In genomic region chr2:215409331-215410127, GRCh38 we compare ENCODE assay signal across 15 cellular contexts. TPM values are rescaled to one million over a fixed set of nuclear protein-coding genes. Genes with fewer than 3 reads are reported as not detected.
A peak's percentile ranks its signal among the peaks of the same experiment; 100 is the strongest.
DNase-seq lines count a peak whose midpoint lies in the region; ATAC-seq and TF ChIP-seq lines count a peak whose summit lies in the region.
"Had no signal": no experiment of that assay in that cellular context is flagged by ENCODE, and none has a peak within 500 bp of the region (broad histone marks: within the 10 kb centered on the region; RNA-seq: fewer than 3 reads in every experiment).

No MANE protein-coding gene starts in this region.

- H3K4me3 Mint-ChIP-seq in natural killer cell treated with Interleukin-12 subunit alpha and Interleukin-12 subunit beta and Interleukin-15 and Interleukin-18, amount 100 ng/mL, for 72 hours = no peak overlapping the region
- H3K4me3 Mint-ChIP-seq in natural killer cell = no peak overlapping the region
- no peak overlapping the region for H3K4me3 Mint-ChIP-seq in CD4-positive, alpha-beta T cell
- H3K4me3 Mint-ChIP-seq: T-helper 1 cell treated with Interleukin-12 subunit alpha and Interleukin-12 subunit beta and Interleukin-4 antibody, amounts not matched to agents 30 μg/mL and 1 μg/mL, for 36 hours had no signal

- no peak for TF ChIP-seq CTCF in natural killer cell (IDR thresholded peaks at IDR 0.05)
- no peak for TF ChIP-seq CTCF in liver (IDR thresholded peaks at IDR 0.05; ENCODE audit: low read depth, low read length, missing input control)
- no peak for TF ChIP-seq CTCF in tibial artery (IDR thresholded peaks at IDR 0.05)
- TF ChIP-seq CTCF in CD4-positive, alpha-beta T cell (IDR thresholded peaks at IDR 0.05) = no peak

- no peaks in the 10 kb centered on the region for H3K9me3 Mint-ChIP-seq in natural killer cell treated with Interleukin-12 subunit alpha and Interleukin-12 subunit beta and Interleukin-15 and Interleukin-18, amount 100 ng/mL, for 72 hours
- peaks cover 0 to 2% of the 10 kb centered on the region in 2 donors for H3K9me3 Mint-ChIP-seq in natural killer cell
- no peaks in the 10 kb centered on the region for H3K9me3 Mint-ChIP-seq in CD4-positive, alpha-beta T cell
- H3K9me3 Mint-ChIP-seq: activated T-helper 2 cell treated with anti-CD3 and anti-CD28 coated beads, Interferon-gamma antibody, Interleukin-2, Interleukin-4, amounts not matched to agents 10 μg/mL and 5 μg/mL and 100 μg/mL, durations not matched to agents 14 hours and 24 hours and 36 hours; T-helper 1 cell treated with Interleukin-12 subunit alpha and Interleukin-12 subunit beta and Interleukin-4 antibody, amounts not matched to agents 30 μg/mL and 1 μg/mL, for 36 hours had no signal

- CTCF ChIA-PET in CD4-positive, alpha-beta T cell (lab: Charles Lee) = interaction anchor here (0.7 kb wide), 1 partner anchor 13 kb away, joined by 3 read pairs; no protein-coding TSS in a partner anchor

- peaks cover 16% of the 10 kb centered on the region in 2 donors for H3K27me3 Mint-ChIP-seq in natural killer cell treated with Interleukin-12 subunit alpha and Interleukin-12 subunit beta and Interleukin-15 and Interleukin-18, amount 100 ng/mL, for 72 hours
- peaks cover 12 to 18% of the 10 kb centered on the region in 2 donors for H3K27me3 Mint-ChIP-seq in natural killer cell (ENCODE audit: low read depth in 2 of 2)
- peaks cover 33% of the 10 kb centered on the region for H3K27me3 Mint-ChIP-seq in CD4-positive, alpha-beta T cell

- H3K4me3 ChIP-seq in adipocyte (ENCODE audit: low read length) = no peak overlapping the region
- no peak overlapping the region for H3K4me3 ChIP-seq in liver (ENCODE audit: low read depth in 1 of 3, low read length in 3 of 3)
- no peak overlapping the region for H3K4me3 ChIP-seq in tibial artery
- H3K4me3 ChIP-seq: gastrocnemius medialis, upper lobe of left lung had no signal

- H3K9me3 ChIP-seq in adipocyte (ENCODE audit: control insufficient read depth, low read length) (no peaks in the 10 kb centered on the region), liver (ENCODE audit: control insufficient read depth in 4 of 4, low read length in 3 of 4) (no peaks in the 10 kb centered on the region), tibial artery (no peaks in the 10 kb centered on the region)
- H3K9me3 ChIP-seq in CD4-positive, alpha-beta T cell (ENCODE audit: control insufficient read depth, low read length) = no peaks in the 10 kb centered on the region
- H3K9me3 ChIP-seq: gastrocnemius medialis, upper lobe of left lung had no signal

- POLR2A ChIA-PET in CD4-positive, alpha-beta T cell (lab: Charles Lee) = no interaction called here

- no peak overlapping the region for H3K27ac Mint-ChIP-seq in natural killer cell treated with Interleukin-12 subunit alpha and Interleukin-12 subunit beta and Interleukin-15 and Interleukin-18, amount 100 ng/mL, for 72 hours
- no peak overlapping the region for H3K27ac Mint-ChIP-seq in natural killer cell
- no peak overlapping the region for H3K27ac Mint-ChIP-seq in CD4-positive, alpha-beta T cell
- H3K27ac Mint-ChIP-seq: activated T-helper 2 cell treated with anti-CD3 and anti-CD28 coated beads, Interferon-gamma antibody, Interleukin-2, Interleukin-4, amounts not matched to agents 10 μg/mL and 5 μg/mL and 100 μg/mL, durations not matched to agents 14 hours and 24 hours and 36 hours had no signal

- no peaks in the 10 kb centered on the region for H3K36me3 Mint-ChIP-seq in natural killer cell treated with Interleukin-12 subunit alpha and Interleukin-12 subunit beta and Interleukin-15 and Interleukin-18, amount 100 ng/mL, for 72 hours
- H3K36me3 Mint-ChIP-seq in natural killer cell = no peaks in the 10 kb centered on the region
- no peaks in the 10 kb centered on the region for H3K36me3 Mint-ChIP-seq in CD4-positive, alpha-beta T cell (ENCODE audit: low read depth)

- H3K36me3 ChIP-seq in adipocyte (ENCODE audit: control insufficient read depth, insufficient read depth, low read length, severe bottlenecking) (peaks cover 92% of the 10 kb centered on the region), liver (ENCODE audit: control insufficient read depth in 4 of 4, insufficient read depth in 3 of 4, low read depth in 1 of 4, low read length in 3 of 4) (peaks cover 7 to 72% (median 62%) of the 10 kb centered on the region in 4 donors), tibial artery (peaks cover 78 to 93% (median 89%) of the 10 kb centered on the region in 3 donors)

- no peak for DNase-seq in natural killer cell treated with Interleukin-12 subunit alpha and Interleukin-12 subunit beta and Interleukin-15 and Interleukin-18, amount 100 ng/mL, for 72 hours (ENCODE audit: low spot score)
- DNase-seq in natural killer cell = no peak
- no peak for DNase-seq in adipocyte (ENCODE audit: low read depth)
- no peak for DNase-seq in tibial artery
- DNase-seq in NCI-H146 treated with DMSO at 0.1 percent for 48 hours (lab: John Stamatoyannopoulos, UW; ENCODE audit: unreplicated experiment) = no peak
- no peak for DNase-seq in CD4-positive, alpha-beta T cell
- DNase-seq in NCI-H69 (lab: John Stamatoyannopoulos, UW) = no peak
- DNase-seq: C1 segment of cervical spinal cord, gastrocnemius medialis, GF-D8, NCI-H1694 treated with DMSO at 0.1 percent for 48 hours, upper lobe of left lung had no signal

- peaks cover 33% of the 10 kb centered on the region for H3K4me1 ChIP-seq in adipocyte (ENCODE audit: control insufficient read depth, insufficient read depth, low read length)
- H3K4me1 ChIP-seq in liver (ENCODE audit: control insufficient read depth in 4 of 4, insufficient read depth in 4 of 4, low read length in 3 of 4) = peaks cover under 1 to 7% (median 4%) of the 10 kb centered on the region in 4 donors
- H3K4me1 ChIP-seq in tibial artery = peaks cover 0 to 48% (median 3%) of the 10 kb centered on the region in 4 donors
- H3K4me1 ChIP-seq: gastrocnemius medialis had no signal

- intact Hi-C loops in natural killer cell (cut with micrococcal nuclease) = no loop called here
- intact Hi-C loops in tibial artery (cut with DNase I; ENCODE audit: low total_unique reads) = no loop called here
- intact Hi-C loops in CD4-positive, alpha-beta T cell (cut with DNase I, micrococcal nuclease) = no loop called here

- no peaks in the 10 kb centered on the region for H3K27me3 ChIP-seq in adipocyte (replicated peaks; ENCODE audit: control insufficient read depth, insufficient read depth, low read length)
- H3K27me3 ChIP-seq in liver (ENCODE audit: control insufficient read depth in 4 of 4, insufficient read depth in 4 of 4, low read length in 3 of 4) = no peaks in the 10 kb centered on the region
- no peaks in the 10 kb centered on the region for H3K27me3 ChIP-seq in tibial artery
- peaks cover 8% of the 10 kb centered on the region for H3K27me3 ChIP-seq in CD4-positive, alpha-beta T cell (ENCODE audit: control insufficient read depth, insufficient read depth, low read length)
- H3K27me3 ChIP-seq: gastrocnemius medialis, upper lobe of left lung had no signal

- H3K4me1 Mint-ChIP-seq in natural killer cell treated with Interleukin-12 subunit alpha and Interleukin-12 subunit beta and Interleukin-15 and Interleukin-18, amount 100 ng/mL, for 72 hours (ENCODE audit: low read depth in 2 of 2) = no peaks in the 10 kb centered on the region
- no peaks in the 10 kb centered on the region for H3K4me1 Mint-ChIP-seq in natural killer cell
- H3K4me1 Mint-ChIP-seq in CD4-positive, alpha-beta T cell (ENCODE audit: low read depth) = no peaks in the 10 kb centered on the region

- no peak for TF ChIP-seq RAD21 in liver (IDR thresholded peaks at IDR 0.05)

- WGBS in liver = 91% methylated on average over 18 of the region's 18 CpGs

- H3K27ac ChIP-seq in liver (ENCODE audit: low read depth in 1 of 2, low read length in 2 of 2) (peak overlapping the region; percentile 15 to 48), tibial artery (peak overlapping the region; percentile 34 to 65)
- H3K27ac ChIP-seq in CD4-positive, alpha-beta T cell (ENCODE audit: low read depth, low read length) = no peak overlapping the region
- H3K27ac ChIP-seq: gastrocnemius medialis had no signal

- peak overlapping the region; percentile 24 for H3K9ac ChIP-seq in adipocyte (ENCODE audit: low read length)
- no peak overlapping the region for H3K9ac ChIP-seq in liver (ENCODE audit: low read depth in 1 of 2, low read length in 2 of 2)

- peak; percentile 57 to 71 for ATAC-seq in natural killer cell treated with Interleukin-12 subunit alpha and Interleukin-12 subunit beta and Interleukin-15 and Interleukin-18, amount 100 ng/mL, for 72 hours
- ATAC-seq in natural killer cell = no peak
- ATAC-seq in CD4-positive, alpha-beta T cell (ENCODE audit: poor library complexity) = no peak
- ATAC-seq: gastrocnemius medialis had no signal

TF ChIP-seq in liver, 16 proteins besides CTCF, POLR2A, EP300 and RAD21:
- TF ChIP-seq YY1 (IDR thresholded peaks at IDR 0.05) (no peak), EGR1 (IDR thresholded peaks at IDR 0.05; ENCODE audit: low read depth in 2 of 2) (no peak), RXRA (IDR thresholded peaks at IDR 0.05) (no peak), HNF4A (conservative IDR thresholded peaks at IDR 0.05) (no peak), HNF4G (IDR thresholded peaks at IDR 0.05) (no peak), SP1 (IDR thresholded peaks at IDR 0.05) (no peak)

RNA-seq across cellular contexts. Expression of gene FN1, which starts 26.3 kb away (rescaled TPM):
- total RNA-seq in natural killer cell treated with Interleukin-12 subunit alpha and Interleukin-12 subunit beta and Interleukin-15 and Interleukin-18, amount 100 ng/mL, for 72 hours = 1 to 10 TPM; 8.7 to 8.8 TPM
- total RNA-seq in natural killer cell = under 1 TPM in 1 of 3 donors, not detected in 2; 0.30 TPM
- 1,000 to 10,000 TPM in 1 of 2 donors, 100 to 1,000 TPM in 1; 859 to 1,402 TPM for total RNA-seq in liver
- polyA plus RNA-seq in liver = 100 to 1,000 TPM; 545 to 815 TPM
- total RNA-seq in CD4-positive, alpha-beta T cell = under 1 TPM; 0.41 to 0.61 TPM

Comparison
In these comparisons a context has a peak if more than half of its experiments do, and no peak if none do; other contexts are left out.
1. ATAC-seq: peak in natural killer cell treated with Interleukin-12 subunit alpha and Interleukin-12 subunit beta and Interleukin-15 and Interleukin-18, amount 100 ng/mL, for 72 hours (2 of 2); none in natural killer cell (0 of 3) and CD4-positive, alpha-beta T cell (single experiment).
2. RNA of gene FN1, which starts 26.3 kb away (total RNA-seq): 859 to 1,402 TPM in liver; 8.7 to 8.8 TPM in natural killer cell treated with Interleukin-12 subunit alpha and Interleukin-12 subunit beta and Interleukin-15 and Interleukin-18, amount 100 ng/mL, for 72 hours, 0.41 to 0.61 TPM in CD4-positive, alpha-beta T cell and 0.30 TPM in natural killer cell; every median in the first group is over 10 times any median in the second.